Comparison of ENCODE assay signal across 17 cellular contexts in the genomic region with DNA sequence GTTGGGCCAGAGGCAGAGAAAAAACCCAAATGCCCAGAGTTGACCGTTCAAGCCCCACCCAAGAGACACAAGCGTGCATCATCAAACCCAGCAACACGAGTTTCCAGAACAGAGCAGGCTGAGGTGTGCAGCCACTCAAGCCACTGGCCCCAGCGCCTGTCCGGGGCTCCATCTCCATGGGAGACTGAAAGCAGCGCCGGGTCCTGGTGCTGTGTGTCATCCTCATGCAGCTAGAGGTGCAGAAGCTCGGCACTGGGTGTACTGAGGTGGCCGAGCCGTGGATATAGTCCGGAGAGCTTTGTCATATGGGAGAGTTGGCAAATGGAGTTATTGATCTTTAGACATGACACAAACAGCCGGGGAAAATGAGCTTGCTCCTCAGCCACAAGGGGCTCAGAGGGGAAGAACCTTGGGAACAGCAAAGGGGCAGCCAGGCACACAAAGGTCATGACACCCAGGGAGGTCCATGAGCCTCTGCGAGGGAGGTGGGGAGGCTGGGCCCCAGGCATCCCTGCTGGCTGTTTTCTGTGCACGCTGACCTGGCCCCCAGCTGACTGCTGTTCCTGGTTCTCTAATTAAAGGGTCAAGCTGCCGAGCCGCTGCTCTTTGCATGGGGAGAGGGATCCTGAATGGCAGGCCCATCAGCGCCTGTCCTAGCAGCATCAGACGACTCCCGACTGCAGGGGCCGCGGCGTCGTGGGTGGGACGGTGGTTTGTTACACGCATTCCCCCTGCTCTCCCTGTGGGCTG.
A peak's percentile ranks its signal among the peaks of the same experiment; 100 is the strongest.
DNase-seq lines count a peak whose midpoint lies in the region; ATAC-seq, FAIRE-seq and TF ChIP-seq lines count a peak whose summit lies in the region.
"Had no signal": no experiment of that assay in that cellular context is flagged by ENCODE, and none has a peak within 500 bp of the region (broad histone marks: within the 10 kb centered on the region; RNA-seq: fewer than 3 reads in every experiment).

No MANE protein-coding gene starts in this region.

- H3K9me3 ChIP-seq in left ventricle myocardium inferior (replicated peaks), result no peaks in the 10 kb centered on the region
- H3K9me3 ChIP-seq in K562 (replicated peaks; ENCODE audit: control insufficient read depth, insufficient read depth, low read depth, low read length), result no peaks in the 10 kb centered on the region
- H3K9me3 ChIP-seq in psoas muscle, result no peaks in the 10 kb centered on the region
- H3K9me3 ChIP-seq: BLaER1 treated with 17β-estradiol and CSF1 and Interleukin-3, amounts not matched to agents 10 nM and 100 nM had no signal

- H3K9ac ChIP-seq in K562 (ENCODE audit: insufficient read depth in 1 of 2, low read depth in 2 of 2, low read length in 2 of 2), result no peak overlapping the region
- H3K9ac ChIP-seq: BLaER1 treated with 17β-estradiol and CSF1 and Interleukin-3, amounts not matched to agents 10 nM and 100 nM had no signal

- no peak for TF ChIP-seq POLR2A in K562 (conservative IDR thresholded peaks at IDR 0.05)

- ATAC-seq in K562, result no peak
- no peak for ATAC-seq in GM21529 (IDR thresholded peaks at IDR 0.05; ENCODE audit: unreplicated experiment)
- no peak for ATAC-seq in GM19463 (IDR thresholded peaks at IDR 0.05; ENCODE audit: unreplicated experiment)
- no peak for ATAC-seq in psoas muscle

- CTCF ChIA-PET in K562 (lab: Yijun Ruan, JAX; ENCODE audit: low intra/inter-chr PET ratio), result interaction anchor here (1.0 kb wide), 1 partner anchor 460 kb away, joined by 3 read pairs; no protein-coding TSS in a partner anchor

- peaks cover 3% of the 10 kb centered on the region for H3K9me3 Mint-ChIP-seq in neural crest cell
- H3K9me3 Mint-ChIP-seq: HFFc6 had no signal

- DNase-seq in cardiac septum (ENCODE audit: low spot score), result peak; percentile 59
- DNase-seq in left ventricle myocardium inferior, result no peak
- no peak for DNase-seq in K562 (ENCODE audit: extremely low read depth in 1 of 4, low spot score in 3 of 4)
- DNase-seq in neural crest cell (ENCODE audit: low read depth, low spot score), result peak; percentile 30
- peak; percentile 87 for DNase-seq in retina
- DNase-seq in psoas muscle, result no peak
- DNase-seq: ACHN; CD4-positive, CD25-positive, alpha-beta regulatory T cell; DMS79; GDM1; HCEC 1CT; HFFc6 had no signal

- TF ChIP-seq CTCF in left ventricle myocardium inferior (IDR thresholded peaks at IDR 0.05; ENCODE audit: borderline replicate concordance) (no peak), K562 (IDR thresholded peaks at IDR 0.05 in 2 of 3, conservative IDR thresholded peaks at IDR 0.05 in 1 of 3; ENCODE audit: insufficient read depth in 2 of 3, low read depth in 1 of 3, low read length in 3 of 3) (no peak), neural crest cell (conservative IDR thresholded peaks at IDR 0.05) (no peak), psoas muscle (IDR thresholded peaks at IDR 0.05) (no peak)

- no peak overlapping the region for H3K4me2 ChIP-seq in K562 (ENCODE audit: insufficient read depth, low read length)
- H3K4me2 ChIP-seq: BLaER1 treated with 17β-estradiol and CSF1 and Interleukin-3, amounts not matched to agents 10 nM and 100 nM had no signal

- H3K9me1 ChIP-seq in K562 (ENCODE audit: control insufficient read depth, insufficient read depth, low read length), result no peaks in the 10 kb centered on the region

- TF ChIP-seq RAD21 in K562 (CRISPR knock-in tag; conservative IDR thresholded peaks at IDR 0.05 in 1 of 2, IDR thresholded peaks at IDR 0.05 in 1 of 2), result no peak

- in situ Hi-C loops in K562 (cut with MboI), result no loop called here

- H3K4me3 ChIP-seq in left ventricle myocardium inferior (no peak overlapping the region), K562 (no peak overlapping the region), psoas muscle (no peak overlapping the region)
- H3K4me3 ChIP-seq: BLaER1 treated with 17β-estradiol and CSF1 and Interleukin-3, amounts not matched to agents 10 nM and 100 nM had no signal

- H3K27ac ChIP-seq in left ventricle myocardium inferior (replicated peaks) (no peak overlapping the region), K562 (ENCODE audit: extremely low read depth, low read depth, low read length) (no peak overlapping the region), psoas muscle (no peak overlapping the region)
- H3K27ac ChIP-seq: BLaER1 treated with 17β-estradiol and CSF1 and Interleukin-3, amounts not matched to agents 10 nM and 100 nM had no signal

- no peaks in the 10 kb centered on the region for H4K20me1 ChIP-seq in K562 (replicated peaks; ENCODE audit: control insufficient read depth, insufficient read depth, low read length)

- no peaks in the 10 kb centered on the region for H3K79me2 ChIP-seq in K562 (ENCODE audit: control insufficient read depth, insufficient read depth, low read length)

- peaks cover 11% of the 10 kb centered on the region for H3K27me3 Mint-ChIP-seq in neural crest cell (ENCODE audit: low read depth)

- H3K27me3 ChIP-seq in left ventricle myocardium inferior (ENCODE audit: low read depth), result peaks cover 80% of the 10 kb centered on the region
- H3K27me3 ChIP-seq in K562 (ENCODE audit: control insufficient read depth in 2 of 2, insufficient read depth in 2 of 2, low read length in 2 of 2), result peaks cover 13 to 31% of the 10 kb centered on the region in 2 experiments; a peak in 4 of 5 replicates
- H3K27me3 ChIP-seq in psoas muscle (ENCODE audit: insufficient read depth in 3 of 3, low read length in 2 of 3), result peaks cover 0 to 13% (median 7%) of the 10 kb centered on the region in 3 donors
- H3K27me3 ChIP-seq: BLaER1 treated with 17β-estradiol and CSF1 and Interleukin-3, amounts not matched to agents 10 nM and 100 nM had no signal

- H3K36me3 ChIP-seq in left ventricle myocardium inferior (no peaks in the 10 kb centered on the region), K562 (ENCODE audit: control insufficient read depth, insufficient read depth, low read length) (no peaks in the 10 kb centered on the region), psoas muscle (ENCODE audit: insufficient read depth in 1 of 2, low read depth in 1 of 2) (no peaks in the 10 kb centered on the region)
- H3K36me3 ChIP-seq: BLaER1 treated with 17β-estradiol and CSF1 and Interleukin-3, amounts not matched to agents 10 nM and 100 nM had no signal

- 1% methylated on average over 24 of the region's 25 CpGs for WGBS in K562 (ENCODE audit: insufficient coverage, low coverage, missing lambda C conversion rate)
- WGBS in psoas muscle, 3 donors, result 44 to 52% (median 49%) methylated on average over 25 of the region's 25 CpGs

- no peak for TF ChIP-seq EP300 in K562 (IDR thresholded peaks at IDR 0.05; ENCODE audit: low read length)

- peak overlapping the region; percentile 48 for H3K27ac Mint-ChIP-seq in neural crest cell (ENCODE audit: unreplicated experiment)
- H3K27ac Mint-ChIP-seq: CD4-positive, CD25-positive, alpha-beta regulatory T cell; HFFc6 had no signal

- no peak overlapping the region for H2AFZ ChIP-seq in K562 (ENCODE audit: low read depth, low read length)

- no peak overlapping the region for H3K4me3 Mint-ChIP-seq in neural crest cell
- H3K4me3 Mint-ChIP-seq: CD4-positive, CD25-positive, alpha-beta regulatory T cell; HFFc6 had no signal

- intact Hi-C loops in cardiac septum (cut with DNase I) (no loop called here), left ventricle myocardium inferior (cut with micrococcal nuclease) (no loop called here), K562 (cut with micrococcal nuclease) (no loop called here), psoas muscle (cut with DNase I) (no loop called here)

- FAIRE-seq in K562 (lab: Jason Lieb, UNC), result no peak
- FAIRE-seq: GM12892, HTR-8/SVneo had no signal

- BruUV-seq in K562 (replicated peaks; lab: Mats Ljungman, UMichigan), result no TSS peak

- POLR2A ChIA-PET in K562 (lab: Yijun Ruan, JAX), result no interaction called here

- H3K4me1 ChIP-seq in left ventricle myocardium inferior (no peaks in the 10 kb centered on the region), K562 (replicated peaks in 1 of 2; ENCODE audit: control insufficient read depth in 2 of 2, insufficient read depth in 2 of 2, low read length in 2 of 2) (peaks cover 0 to 7% of the 10 kb centered on the region in 2 experiments; a peak in 3 of 5 replicates), psoas muscle (no peaks in the 10 kb centered on the region)

- H3K36me3 Mint-ChIP-seq in neural crest cell (ENCODE audit: low read depth), result no peaks in the 10 kb centered on the region
- H3K36me3 Mint-ChIP-seq: CD4-positive, CD25-positive, alpha-beta regulatory T cell had no signal

- H3K4me1 Mint-ChIP-seq in neural crest cell, result peaks cover 31% of the 10 kb centered on the region
- H3K4me1 Mint-ChIP-seq: CD4-positive, CD25-positive, alpha-beta regulatory T cell had no signal

TF ChIP-seq in K562, 482 proteins besides CTCF, POLR2A, EP300 and RAD21:
- no peak for TF ChIP-seq SIRT6 (IDR thresholded peaks at IDR 0.05; ENCODE audit: low read depth, low read length)
- TF ChIP-seq, protein P1, sequence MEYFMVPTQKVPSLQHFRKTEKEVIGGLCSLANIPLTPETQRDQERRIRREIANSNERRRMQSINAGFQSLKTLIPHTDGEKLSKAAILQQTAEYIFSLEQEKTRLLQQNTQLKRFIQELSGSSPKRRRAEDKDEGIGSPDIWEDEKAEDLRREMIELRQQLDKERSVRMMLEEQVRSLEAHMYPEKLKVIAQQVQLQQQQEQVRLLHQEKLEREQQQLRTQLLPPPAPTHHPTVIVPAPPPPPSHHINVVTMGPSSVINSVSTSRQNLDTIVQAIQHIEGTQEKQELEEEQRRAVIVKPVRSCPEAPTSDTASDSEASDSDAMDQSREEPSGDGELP (CRISPR knock-in tag; IDR thresholded peaks at IDR 0.05; ENCODE audit: borderline replicate concordance), result peak; percentile 13; the same call in 1 of the 2 replicates
TF ChIP-seq in K562: peak in this region for 1.

Comparison
In these comparisons a context has a peak if more than half of its experiments do, and no peak if none do; other contexts are left out.
1. DNase-seq: peak in cardiac septum (single experiment), neural crest cell (single experiment) and retina (single experiment); none in left ventricle myocardium inferior (single experiment), K562 (0 of 4) and psoas muscle (0 of 2).